In the genomic region with DNA sequence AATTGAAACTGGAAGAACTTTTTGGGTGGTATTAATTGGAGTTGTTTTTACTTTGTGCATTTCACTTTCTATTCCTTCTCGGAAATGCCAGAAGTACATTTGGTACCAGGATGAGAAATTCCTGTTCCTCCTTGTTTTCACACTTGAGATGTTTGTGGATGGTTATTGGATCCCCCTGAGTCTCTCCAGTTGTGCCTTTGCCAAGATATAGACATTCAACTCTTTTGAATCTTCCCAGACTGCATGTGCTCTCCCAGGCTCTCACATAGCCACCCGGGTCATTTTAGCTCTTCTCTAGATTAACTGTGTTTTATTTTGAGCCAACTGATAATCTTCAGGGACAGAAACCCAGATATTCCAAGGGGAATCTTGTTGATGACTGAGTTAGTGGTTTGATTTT, we compare ENCODE assay signal across 11 cellular contexts.
DNase-seq lines count a peak whose midpoint lies in the region; ATAC-seq and TF ChIP-seq lines count a peak whose summit lies in the region.
"Had no signal": no experiment of that assay in that cellular context is flagged by ENCODE, and none has a peak within 500 bp of the region (broad histone marks: within the 10 kb centered on the region; RNA-seq: fewer than 3 reads in every experiment).

No MANE protein-coding gene starts in this region.

- H3K36me3 Mint-ChIP-seq in T-helper 17 cell (ENCODE audit: low read depth): peaks cover 7% of the 10 kb centered on the region
- H3K36me3 Mint-ChIP-seq in progenitor cell of endocrine pancreas (ENCODE audit: insufficient read depth): peaks cover 15% of the 10 kb centered on the region
- peaks cover 27% of the 10 kb centered on the region for H3K36me3 Mint-ChIP-seq in activated naive CD4-positive, alpha-beta T cell treated with anti-CD3 and anti-CD28 coated beads for 36 hours (ENCODE audit: low read depth)

- peaks cover 60% of the 10 kb centered on the region for H3K4me1 Mint-ChIP-seq in T-helper 17 cell
- H3K4me1 Mint-ChIP-seq in progenitor cell of endocrine pancreas (ENCODE audit: low read depth): peaks cover 54% of the 10 kb centered on the region
- H3K4me1 Mint-ChIP-seq in activated naive CD4-positive, alpha-beta T cell treated with anti-CD3 and anti-CD28 coated beads for 36 hours (ENCODE audit: low read depth): peaks cover 69% of the 10 kb centered on the region

- H3K36me3 ChIP-seq in ACC112 (ENCODE audit: insufficient read depth, low read length): 0 out of 2 replicates have a peak, but pooled peaks cover 10% of the 10 kb centered on the region

- H3K27ac Mint-ChIP-seq in T-helper 17 cell (peak overlapping the region; percentile 41), progenitor cell of endocrine pancreas (peak overlapping the region; percentile 47)
- H3K27ac Mint-ChIP-seq in activated naive CD4-positive, alpha-beta T cell treated with anti-CD3 and anti-CD28 coated beads for 36 hours: no peak overlapping the region
- H3K27ac Mint-ChIP-seq: activated CD4-positive, alpha-beta memory T cell treated with anti-CD3 and anti-CD28 coated beads for 36 hours had no signal

- intact Hi-C loops in activated naive CD4-positive, alpha-beta T cell treated with anti-CD3 and anti-CD28 coated beads for 36 hours (cut with micrococcal nuclease): no loop called here

- H3K4me3 ChIP-seq in ACC112 (ENCODE audit: low read depth, low read length): peak overlapping the region; percentile 28; the same call in 1 of the 2 replicates

- H3K9me3 Mint-ChIP-seq in progenitor cell of endocrine pancreas (ENCODE audit: low read depth): no peaks in the 10 kb centered on the region
- H3K9me3 Mint-ChIP-seq in activated naive CD4-positive, alpha-beta T cell treated with anti-CD3 and anti-CD28 coated beads for 36 hours: no peaks in the 10 kb centered on the region
- H3K9me3 Mint-ChIP-seq: activated CD4-positive, alpha-beta memory T cell treated with anti-CD3 and anti-CD28 coated beads for 36 hours; naive thymus-derived CD4-positive, alpha-beta T cell had no signal

- H3K27ac ChIP-seq in ACC112 (ENCODE audit: low read depth, low read length): peak overlapping the region; percentile 21

- TF ChIP-seq CTCF in progenitor cell of endocrine pancreas (IDR thresholded peaks at IDR 0.05; ENCODE audit: unreplicated experiment): no peak

- no peaks in the 10 kb centered on the region for H3K27me3 Mint-ChIP-seq in T-helper 17 cell
- no peaks in the 10 kb centered on the region for H3K27me3 Mint-ChIP-seq in progenitor cell of endocrine pancreas
- H3K27me3 Mint-ChIP-seq in activated naive CD4-positive, alpha-beta T cell treated with anti-CD3 and anti-CD28 coated beads for 36 hours (ENCODE audit: low read depth): no peaks in the 10 kb centered on the region
- H3K27me3 Mint-ChIP-seq: activated CD4-positive, alpha-beta memory T cell treated with anti-CD3 and anti-CD28 coated beads for 36 hours; naive thymus-derived CD4-positive, alpha-beta T cell had no signal

- CTCF ChIA-PET in activated naive CD4-positive, alpha-beta T cell treated with anti-CD3 and anti-CD28 coated beads for 36 hours (lab: Charles Lee): interaction anchor here (3.9 kb wide), 1 partner anchor 133 kb away, joined by 22 read pairs; no protein-coding TSS in a partner anchor

- DNase-seq in T-helper 17 cell (no peak), fibroblast of gingiva (ENCODE audit: low read depth) (peak; percentile 47), progenitor cell of endocrine pancreas (ENCODE audit: low spot score, unreplicated experiment) (no peak), SHP77 (lab: John Stamatoyannopoulos, UW) (no peak), HPDE6-E6E7 (ENCODE audit: extremely low spot score) (no peak)
- DNase-seq in stimulated activated CD4-positive, alpha-beta T cell treated with anti-CD3 and anti-CD28 coated beads, Interleukin-4, amount 100 ng/mL, for 1 hour: no peak
- no peak for DNase-seq in activated naive CD4-positive, alpha-beta T cell treated with anti-CD3 and anti-CD28 coated beads for 36 hours
- DNase-seq: activated CD4-positive, alpha-beta memory T cell treated with anti-CD3 and anti-CD28 coated beads for 36 hours; naive thymus-derived CD4-positive, alpha-beta T cell; stimulated activated naive CD4-positive, alpha-beta T cell treated with Interleukin-2 at 50 U/mL for 16 hours had no signal

- peaks cover 51% of the 10 kb centered on the region for H3K4me1 ChIP-seq in ACC112 (ENCODE audit: control insufficient read depth, insufficient read depth, low read length, unreplicated experiment)

- no peaks in the 10 kb centered on the region for H3K9me3 ChIP-seq in T-helper 17 cell (ENCODE audit: control insufficient read depth, low read length, poor library complexity, severe bottlenecking)

- H2AFZ ChIP-seq in ACC112 (ENCODE audit: low read length, unreplicated experiment): no peak overlapping the region

- no peak overlapping the region for H3K4me3 Mint-ChIP-seq in T-helper 17 cell
- no peak overlapping the region for H3K4me3 Mint-ChIP-seq in progenitor cell of endocrine pancreas (ENCODE audit: low read depth)
- H3K4me3 Mint-ChIP-seq in activated naive CD4-positive, alpha-beta T cell treated with anti-CD3 and anti-CD28 coated beads for 36 hours: no peak overlapping the region
- H3K4me3 Mint-ChIP-seq: activated CD4-positive, alpha-beta memory T cell treated with anti-CD3 and anti-CD28 coated beads for 36 hours had no signal

- ATAC-seq in T-helper 17 cell: no peak
- ATAC-seq: naive thymus-derived CD4-positive, alpha-beta T cell had no signal

- H3K27me3 ChIP-seq in ACC112 (ENCODE audit: insufficient read depth, low read length): no peaks in the 10 kb centered on the region

- H3K79me2 ChIP-seq in ACC112 (ENCODE audit: control insufficient read depth, insufficient read depth, low read length, unreplicated experiment): peaks cover 71% of the 10 kb centered on the region
